In the genomic region with DNA sequence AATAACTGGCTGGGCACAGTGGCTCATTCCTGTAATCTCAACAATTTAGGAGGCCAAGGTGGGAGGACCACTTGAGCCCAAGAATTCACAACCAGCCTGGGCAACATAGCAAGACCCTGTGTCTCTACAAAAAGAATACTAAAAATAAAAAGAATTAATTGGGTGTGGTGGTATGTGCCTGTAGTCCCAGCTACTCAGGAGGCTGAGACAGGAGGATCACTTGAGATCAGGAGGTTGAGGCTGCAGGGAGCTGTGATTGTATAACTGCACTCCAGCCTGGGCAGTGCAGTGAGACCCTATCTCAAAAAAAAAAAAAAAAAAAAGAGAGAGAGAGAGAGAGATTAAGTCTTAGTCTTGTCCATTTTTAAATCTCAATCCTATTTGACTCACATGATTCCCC, we compare ENCODE assay signal across 16 cellular contexts. TPM values are rescaled to one million over a fixed set of nuclear protein-coding genes. Genes with fewer than 3 reads are reported as not detected.
DNase-seq lines count a peak whose midpoint lies in the region; ATAC-seq and TF ChIP-seq lines count a peak whose summit lies in the region.
"Had no signal": no experiment of that assay in that cellular context is flagged by ENCODE, and none has a peak within 500 bp of the region (broad histone marks: within the 10 kb centered on the region; RNA-seq: fewer than 3 reads in every experiment).

No MANE protein-coding gene starts in this region.

- TF ChIP-seq CTCF in GM23338 (conservative IDR thresholded peaks at IDR 0.05; ENCODE audit: low read depth in 2 of 2): no peak
- TF ChIP-seq CTCF in glutamatergic neuron (IDR thresholded peaks at IDR 0.05; ENCODE audit: partially characterized antibody, unreplicated experiment): no peak

- H3K4me2 ChIP-seq in GM23338: peak overlapping the region; percentile 33

- H3K9ac ChIP-seq in HUES64 (ENCODE audit: low read depth, low read length) (no peak overlapping the region), iPS-20b (ENCODE audit: low read depth, low read length) (peak overlapping the region; percentile 68; the same call in 1 of the 2 replicates)

- H3K4me1 Mint-ChIP-seq in GM23338 (peaks cover 60% of the 10 kb centered on the region), glutamatergic neuron (ENCODE audit: low read depth, unreplicated experiment) (peaks cover 31% of the 10 kb centered on the region)
- H3K4me1 Mint-ChIP-seq: CD8-positive, alpha-beta memory T cell had no signal

- no peaks in the 10 kb centered on the region for H3K79me2 ChIP-seq in GM23338 (replicated peaks; ENCODE audit: insufficient read depth)

- H3K9me3 ChIP-seq in HUES64 (ENCODE audit: insufficient read depth, low read depth, low read length) (no peaks in the 10 kb centered on the region), iPS-20b (ENCODE audit: insufficient read depth, low read depth, low read length) (no peaks in the 10 kb centered on the region)
- H3K9me3 ChIP-seq: Caco-2 had no signal

- no peak overlapping the region for H2AFZ ChIP-seq in GM23338

- H3K4me3 ChIP-seq in GM23338 (no peak overlapping the region), HUES64 (ENCODE audit: low read length) (no peak overlapping the region), iPS-20b (ENCODE audit: low read length) (peak overlapping the region; percentile 32; the same call in 1 of the 2 replicates)

- H3F3A ChIP-seq in GM23338 (replicated peaks; ENCODE audit: low read depth): peaks cover 20% of the 10 kb centered on the region

- H4K20me1 ChIP-seq in GM23338 (replicated peaks; ENCODE audit: insufficient read depth): no peaks in the 10 kb centered on the region

- DNase-seq in GM23338 (ENCODE audit: low spot score): no peak
- DNase-seq in glutamatergic neuron: no peak
- DNase-seq in C1 segment of cervical spinal cord (lab: John Stamatoyannopoulos, UW): no peak
- DNase-seq: Caco-2; CD8-positive, alpha-beta memory T cell; GF-D8; IMR-90; KG1 had no signal

- H3K9me3 Mint-ChIP-seq in GM23338: no peaks in the 10 kb centered on the region; the same call in 2 of the 3 replicates
- peaks cover 4% of the 10 kb centered on the region for H3K9me3 Mint-ChIP-seq in glutamatergic neuron (ENCODE audit: unreplicated experiment)
- H3K9me3 Mint-ChIP-seq: CD8-positive, alpha-beta memory T cell had no signal

- H3K27me3 ChIP-seq in GM23338 (ENCODE audit: insufficient read depth) (no peaks in the 10 kb centered on the region), HUES64 (ENCODE audit: insufficient read depth, low read length) (no peaks in the 10 kb centered on the region), iPS-20b (ENCODE audit: insufficient read depth, low read length) (no peaks in the 10 kb centered on the region)

- H3K27ac ChIP-seq in GM23338 (ENCODE audit: low read depth) (peak overlapping the region; percentile 80), HUES64 (ENCODE audit: low read depth, low read length) (peak overlapping the region; percentile 96), iPS-20b (ENCODE audit: low read length) (peak overlapping the region; percentile 83)
- H3K27ac ChIP-seq: 22Rv1 had no signal

- H3K27me3 Mint-ChIP-seq in GM23338 (ENCODE audit: insufficient read depth, low read depth, poor library complexity): peaks cover 11% of the 10 kb centered on the region
- H3K27me3 Mint-ChIP-seq in glutamatergic neuron (ENCODE audit: unreplicated experiment): peaks cover 7% of the 10 kb centered on the region

- ATAC-seq in GM23338 (no peak), GM18907 (IDR thresholded peaks at IDR 0.05; ENCODE audit: unreplicated experiment) (no peak), GM18520 (IDR thresholded peaks at IDR 0.05; ENCODE audit: unreplicated experiment) (no peak), GM18868 (IDR thresholded peaks at IDR 0.05; ENCODE audit: unreplicated experiment) (no peak)

- peaks cover 8% of the 10 kb centered on the region for H3K9me2 ChIP-seq in GM23338 (ENCODE audit: insufficient read depth)

- H3K27ac Mint-ChIP-seq in GM23338 (no peak overlapping the region; the same call in 1 of the 2 replicates), glutamatergic neuron (ENCODE audit: unreplicated experiment) (peak overlapping the region; percentile 77)

- peaks cover 52% of the 10 kb centered on the region for H3K4me1 ChIP-seq in GM23338 (ENCODE audit: insufficient read depth)
- peaks cover 46% of the 10 kb centered on the region for H3K4me1 ChIP-seq in HUES64 (ENCODE audit: insufficient read depth, low read length)
- peaks cover 27% of the 10 kb centered on the region for H3K4me1 ChIP-seq in iPS-20b (ENCODE audit: insufficient read depth, low read length)
- H3K4me1 ChIP-seq: Caco-2 had no signal

- H3K36me3 Mint-ChIP-seq in GM23338 (ENCODE audit: low read depth) (peaks cover 5% of the 10 kb centered on the region; the same call in 1 of the 3 replicates), glutamatergic neuron (ENCODE audit: unreplicated experiment) (no peaks in the 10 kb centered on the region)
- H3K36me3 Mint-ChIP-seq: CD8-positive, alpha-beta memory T cell had no signal

- H3K36me3 ChIP-seq in GM23338 (ENCODE audit: insufficient read depth): no peaks in the 10 kb centered on the region
- no peaks in the 10 kb centered on the region for H3K36me3 ChIP-seq in HUES64 (ENCODE audit: insufficient read depth, low read length)
- no peaks in the 10 kb centered on the region for H3K36me3 ChIP-seq in iPS-20b (ENCODE audit: insufficient read depth, low read depth, low read length)

- no peak overlapping the region for H3K4me3 Mint-ChIP-seq in GM23338
- H3K4me3 Mint-ChIP-seq in glutamatergic neuron (ENCODE audit: unreplicated experiment): no peak overlapping the region
- H3K4me3 Mint-ChIP-seq: CD8-positive, alpha-beta memory T cell had no signal

TF ChIP-seq in GM23338, 12 proteins besides CTCF, POLR2A, EP300 and RAD21 (continues in another document):
- TF ChIP-seq ZNF114 (CRISPR knock-in tag; IDR thresholded peaks at IDR 0.05) (no peak), STAT1 (IDR thresholded peaks at IDR 0.05; ENCODE audit: unreplicated experiment) (no peak), EZH2 (IDR thresholded peaks at IDR 0.05; ENCODE audit: low read depth, unreplicated experiment) (no peak)
- TF ChIP-seq, protein P1, sequence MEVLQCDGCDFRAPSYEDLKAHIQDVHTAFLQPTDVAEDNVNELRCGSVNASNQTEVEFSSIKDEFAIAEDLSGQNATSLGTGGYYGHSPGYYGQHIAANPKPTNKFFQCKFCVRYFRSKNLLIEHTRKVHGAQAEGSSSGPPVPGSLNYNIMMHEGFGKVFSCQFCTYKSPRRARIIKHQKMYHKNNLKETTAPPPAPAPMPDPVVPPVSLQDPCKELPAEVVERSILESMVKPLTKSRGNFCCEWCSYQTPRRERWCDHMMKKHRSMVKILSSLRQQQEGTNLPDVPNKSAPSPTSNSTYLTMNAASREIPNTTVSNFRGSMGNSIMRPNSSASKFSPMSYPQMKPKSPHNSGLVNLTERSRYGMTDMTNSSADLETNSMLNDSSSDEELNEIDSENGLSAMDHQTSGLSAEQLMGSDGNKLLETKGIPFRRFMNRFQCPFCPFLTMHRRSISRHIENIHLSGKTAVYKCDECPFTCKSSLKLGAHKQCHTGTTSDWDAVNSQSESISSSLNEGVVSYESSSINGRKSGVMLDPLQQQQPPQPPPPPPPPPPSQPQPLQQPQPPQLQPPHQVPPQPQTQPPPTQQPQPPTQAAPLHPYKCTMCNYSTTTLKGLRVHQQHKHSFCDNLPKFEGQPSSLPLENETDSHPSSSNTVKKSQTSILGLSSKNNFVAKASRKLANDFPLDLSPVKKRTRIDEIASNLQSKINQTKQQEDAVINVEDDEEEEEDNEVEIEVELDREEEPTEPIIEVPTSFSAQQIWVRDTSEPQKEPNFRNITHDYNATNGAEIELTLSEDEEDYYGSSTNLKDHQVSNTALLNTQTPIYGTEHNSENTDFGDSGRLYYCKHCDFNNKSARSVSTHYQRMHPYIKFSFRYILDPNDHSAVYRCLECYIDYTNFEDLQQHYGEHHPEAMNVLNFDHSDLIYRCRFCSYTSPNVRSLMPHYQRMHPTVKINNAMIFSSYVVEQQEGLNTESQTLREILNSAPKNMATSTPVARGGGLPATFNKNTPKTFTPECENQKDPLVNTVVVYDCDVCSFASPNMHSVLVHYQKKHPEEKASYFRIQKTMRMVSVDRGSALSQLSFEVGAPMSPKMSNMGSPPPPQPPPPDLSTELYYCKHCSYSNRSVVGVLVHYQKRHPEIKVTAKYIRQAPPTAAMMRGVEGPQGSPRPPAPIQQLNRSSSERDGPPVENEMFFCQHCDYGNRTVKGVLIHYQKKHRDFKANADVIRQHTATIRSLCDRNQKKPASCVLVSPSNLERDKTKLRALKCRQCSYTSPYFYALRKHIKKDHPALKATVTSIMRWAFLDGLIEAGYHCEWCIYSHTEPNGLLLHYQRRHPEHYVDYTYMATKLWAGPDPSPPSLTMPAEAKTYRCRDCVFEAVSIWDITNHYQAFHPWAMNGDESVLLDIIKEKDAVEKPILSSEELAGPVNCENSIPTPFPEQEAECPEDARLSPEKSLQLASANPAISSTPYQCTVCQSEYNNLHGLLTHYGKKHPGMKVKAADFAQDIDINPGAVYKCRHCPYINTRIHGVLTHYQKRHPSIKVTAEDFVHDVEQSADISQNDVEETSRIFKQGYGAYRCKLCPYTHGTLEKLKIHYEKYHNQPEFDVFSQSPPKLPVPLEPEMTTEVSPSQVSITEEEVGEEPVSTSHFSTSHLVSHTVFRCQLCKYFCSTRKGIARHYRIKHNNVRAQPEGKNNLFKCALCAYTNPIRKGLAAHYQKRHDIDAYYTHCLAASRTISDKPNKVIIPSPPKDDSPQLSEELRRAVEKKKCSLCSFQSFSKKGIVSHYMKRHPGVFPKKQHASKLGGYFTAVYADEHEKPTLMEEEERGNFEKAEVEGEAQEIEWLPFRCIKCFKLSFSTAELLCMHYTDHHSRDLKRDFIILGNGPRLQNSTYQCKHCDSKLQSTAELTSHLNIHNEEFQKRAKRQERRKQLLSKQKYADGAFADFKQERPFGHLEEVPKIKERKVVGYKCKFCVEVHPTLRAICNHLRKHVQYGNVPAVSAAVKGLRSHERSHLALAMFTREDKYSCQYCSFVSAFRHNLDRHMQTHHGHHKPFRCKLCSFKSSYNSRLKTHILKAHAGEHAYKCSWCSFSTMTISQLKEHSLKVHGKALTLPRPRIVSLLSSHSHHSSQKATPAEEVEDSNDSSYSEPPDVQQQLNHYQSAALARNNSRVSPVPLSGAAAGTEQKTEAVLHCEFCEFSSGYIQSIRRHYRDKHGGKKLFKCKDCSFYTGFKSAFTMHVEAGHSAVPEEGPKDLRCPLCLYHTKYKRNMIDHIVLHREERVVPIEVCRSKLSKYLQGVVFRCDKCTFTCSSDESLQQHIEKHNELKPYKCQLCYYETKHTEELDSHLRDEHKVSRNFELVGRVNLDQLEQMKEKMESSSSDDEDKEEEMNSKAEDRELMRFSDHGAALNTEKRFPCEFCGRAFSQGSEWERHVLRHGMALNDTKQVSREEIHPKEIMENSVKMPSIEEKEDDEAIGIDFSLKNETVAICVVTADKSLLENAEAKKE (CRISPR knock-in tag; IDR thresholded peaks at IDR 0.05): no peak

RNA-seq across cellular contexts. Expression of gene SERPINE3, which starts 35.6 kb away (rescaled TPM):
- total RNA-seq in GM23338 (2014; rRNA removed; shearing (Covaris generic)): 0.08 and 0.17 TPM in 2 replicates
- 0.31 and 0.35 TPM in 2 replicates for polyA plus RNA-seq in GM23338 (2016; fragmentation: Nextera tagmentation; extraction: Ambion mirVana)
- polyA plus RNA-seq in HUES64 (2013, experiment 1 of 2): 0.15 TPM
- not detected for polyA plus RNA-seq in HUES64 (2013, experiment 2 of 2)
- not detected for total RNA-seq in glutamatergic neuron (ENCODE audit: unreplicated experiment)
- total RNA-seq: A673; Caco-2; CD8-positive, alpha-beta memory T cell; IMR-90 had no signal
- polyA plus RNA-seq: BJ; CD8-positive, alpha-beta memory T cell; IMR-90 had no signal
